ENCODE assay signal across 19 cellular contexts in genomic region chr5:131957721-131958483, GRCh38. TPM values are rescaled to one million over a fixed set of nuclear protein-coding genes. Genes with fewer than 3 reads are reported as not detected.
DNase-seq lines count a peak whose midpoint lies in the region; ATAC-seq, FAIRE-seq and TF ChIP-seq lines count a peak whose summit lies in the region.
"Had no signal": no experiment of that assay in that cellular context is flagged by ENCODE, and none has a peak within 500 bp of the region (broad histone marks: within the 10 kb centered on the region; RNA-seq: fewer than 3 reads in every experiment).

No MANE protein-coding gene starts in this region.

- H3K4me1 ChIP-seq in Caco-2: peaks cover 15% of the 10 kb centered on the region

- no peaks in the 10 kb centered on the region for H3K27me3 Mint-ChIP-seq in Caco-2 (ENCODE audit: insufficient read depth, unreplicated experiment)
- H3K27me3 Mint-ChIP-seq in activated T-helper 17 cell treated with anti-CD3 and anti-CD28 coated beads, Interleukin-2, amount 50 U/mL, for 72 hours: no peaks in the 10 kb centered on the region
- peaks cover 0 to 3% of the 10 kb centered on the region in 2 donors for H3K27me3 Mint-ChIP-seq in natural killer cell (ENCODE audit: low read depth in 2 of 2)

- POLR2A ChIA-PET in Caco-2 (lab: Charles Lee): no interaction called here

- DNase-seq in Caco-2 (peak; percentile 17 to 40), foreskin melanocyte (peak; percentile 8), putamen (ENCODE audit: low spot score) (peak; percentile 62), natural killer cell (no peak), RCC 7860 (ENCODE audit: low spot score) (no peak)
- DNase-seq: activated naive CD4-positive, alpha-beta T cell treated with Interleukin-2 at 50 U/mL for 16 hours; COR-L47; H7; Kasumi-1; left cardiac atrium; NCI-H1092 treated with DMSO at 0.1 percent for 48 hours; NCI-H2081 treated with DMSO at 0.1 percent for 48 hours; NCI-H510A treated with DMSO at 0.1 percent for 48 hours had no signal

- TF ChIP-seq CTCF in Caco-2 (IDR thresholded peaks at IDR 0.05; ENCODE audit: insufficient read depth in 1 of 2, low read depth in 1 of 2, low read length in 1 of 2, severe bottlenecking in 1 of 2, unreplicated experiment in 1 of 2) (no peak), natural killer cell (IDR thresholded peaks at IDR 0.05) (no peak)

- BruUV-seq in Caco-2 (replicated peaks; lab: Mats Ljungman, UMichigan): no TSS peak

- H3K4me3 Mint-ChIP-seq in Caco-2 (ENCODE audit: unreplicated experiment) (no peak overlapping the region), natural killer cell (no peak overlapping the region)
- no peak overlapping the region for H3K4me3 Mint-ChIP-seq in activated T-helper 17 cell treated with anti-CD3 and anti-CD28 coated beads, Interleukin-2, amount 50 U/mL, for 72 hours

- peak; percentile 25 for ATAC-seq in activated T-helper 17 cell treated with anti-CD3 and anti-CD28 coated beads, Interleukin-2, amount 50 U/mL, for 72 hours (replicated peaks)
- ATAC-seq in HG03135 (IDR thresholded peaks at IDR 0.05; ENCODE audit: unreplicated experiment) (no peak), natural killer cell (no peak)
- ATAC-seq: left cardiac atrium had no signal

- H3K27me3 ChIP-seq in Caco-2 (replicated peaks; ENCODE audit: control insufficient read depth, insufficient read depth, low read length): no peaks in the 10 kb centered on the region

- intact Hi-C loops in Caco-2 (cut with micrococcal nuclease; ENCODE audit: unreplicated experiment): no loop called here
- intact Hi-C loops in natural killer cell (cut with micrococcal nuclease): no loop called here

- H3K36me3 Mint-ChIP-seq in Caco-2 (ENCODE audit: insufficient read depth, unreplicated experiment) (no peaks in the 10 kb centered on the region), natural killer cell (no peaks in the 10 kb centered on the region)
- peaks cover 51% of the 10 kb centered on the region for H3K36me3 Mint-ChIP-seq in activated T-helper 17 cell treated with anti-CD3 and anti-CD28 coated beads, Interleukin-2, amount 50 U/mL, for 72 hours (ENCODE audit: low read depth)

- H3K4me3 ChIP-seq in Caco-2 (ENCODE audit: low read depth, low read length): no peak overlapping the region
- H3K4me3 ChIP-seq: coronary artery had no signal

- H3K4me1 Mint-ChIP-seq in Caco-2 (ENCODE audit: low read depth, unreplicated experiment): peaks cover 8% of the 10 kb centered on the region
- H3K4me1 Mint-ChIP-seq in activated T-helper 17 cell treated with anti-CD3 and anti-CD28 coated beads, Interleukin-2, amount 50 U/mL, for 72 hours: peaks cover 4% of the 10 kb centered on the region
- no peaks in the 10 kb centered on the region for H3K4me1 Mint-ChIP-seq in natural killer cell

- peak overlapping the region; percentile 44 for H3K27ac Mint-ChIP-seq in Caco-2 (ENCODE audit: unreplicated experiment)
- H3K27ac Mint-ChIP-seq in activated T-helper 17 cell treated with anti-CD3 and anti-CD28 coated beads, Interleukin-2, amount 50 U/mL, for 72 hours: no peak overlapping the region
- no peak overlapping the region for H3K27ac Mint-ChIP-seq in natural killer cell

- no peaks in the 10 kb centered on the region for H3K9me3 Mint-ChIP-seq in Caco-2 (ENCODE audit: unreplicated experiment)
- H3K9me3 Mint-ChIP-seq in activated T-helper 17 cell treated with anti-CD3 and anti-CD28 coated beads, Interleukin-2, amount 50 U/mL, for 72 hours: no peaks in the 10 kb centered on the region
- H3K9me3 Mint-ChIP-seq in natural killer cell: no peaks in the 10 kb centered on the region

- no peaks in the 10 kb centered on the region for H3K36me3 ChIP-seq in Caco-2 (ENCODE audit: control insufficient read depth, insufficient read depth, low read length)

- FAIRE-seq in RCC 7860 (lab: Jason Lieb, UNC): no peak
- FAIRE-seq: HTR-8/SVneo had no signal

- no peaks in the 10 kb centered on the region for H3K9me3 ChIP-seq in Caco-2

- CTCF ChIA-PET in Caco-2 (lab: Charles Lee): no interaction called here

RNA-seq across cellular contexts. Expression of gene MEIKIN, which starts 12.4 kb away (rescaled TPM):
- total RNA-seq in Caco-2 (2022) (not detected in 2 replicates), natural killer cell (1 to 10 TPM in 1 of 3 donors, not detected in 2; 1.1 TPM)
- total RNA-seq in activated T-helper 17 cell treated with anti-CD3 and anti-CD28 coated beads, Interleukin-2, amount 50 U/mL, for 72 hours: not detected
- total RNA-seq: Daoy, fibroblast of villous mesenchyme, H7, left cardiac atrium had no signal

RNA-seq across cellular contexts. Expression of gene ACSL6, which starts 53.6 kb away (rescaled TPM):
- total RNA-seq in Caco-2 (2022) (0.19 and 1.4 TPM in 2 replicates), natural killer cell (1 to 10 TPM; 2.1 to 2.2 (median 2.2) TPM)
- 1 to 10 TPM; 1.4 to 6.7 TPM for total RNA-seq in activated T-helper 17 cell treated with anti-CD3 and anti-CD28 coated beads, Interleukin-2, amount 50 U/mL, for 72 hours

Comparison
In these comparisons a context has a peak if more than half of its experiments do, and no peak if none do; other contexts are left out.
1. DNase-seq: peak in Caco-2 (2 of 2), foreskin melanocyte (single experiment) and putamen (single experiment); none in natural killer cell (single experiment) and RCC 7860 (single experiment).